Comparison of ENCODE assay signal across 16 cellular contexts in the genomic region with DNA sequence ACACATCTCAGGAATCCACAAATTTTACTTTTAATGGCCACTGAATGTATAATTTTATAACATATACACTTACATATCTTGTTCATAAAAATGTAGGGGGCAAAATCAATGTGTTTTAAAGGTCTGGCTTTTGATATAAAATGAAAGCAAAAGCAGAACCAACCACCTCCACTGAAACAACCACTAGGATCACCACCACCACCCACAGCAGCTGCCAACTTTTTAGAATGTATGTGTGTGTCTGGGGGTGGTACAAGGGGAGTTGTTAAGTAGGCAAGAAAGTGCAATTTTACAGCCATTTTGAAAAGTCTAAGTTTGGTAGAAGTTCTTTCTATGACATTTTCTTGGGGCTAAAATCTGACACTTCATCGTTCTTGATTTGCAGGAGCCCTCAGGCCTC. TPM values are rescaled to one million over a fixed set of nuclear protein-coding genes. Genes with fewer than 3 reads are reported as not detected.
DNase-seq lines count a peak whose midpoint lies in the region; ATAC-seq lines count a peak whose summit lies in the region.
"Had no signal": no experiment of that assay in that cellular context is flagged by ENCODE, and none has a peak within 500 bp of the region (broad histone marks: within the 10 kb centered on the region; RNA-seq: fewer than 3 reads in every experiment).

No MANE protein-coding gene starts in this region.

- H3K36me3 Mint-ChIP-seq in activated naive CD4-positive, alpha-beta T cell treated with anti-CD3 and anti-CD28 coated beads, Interleukin-2, amount 50 U/mL, for 72 hours = no peaks in the 10 kb centered on the region
- H3K36me3 Mint-ChIP-seq: activated naive CD4-positive, alpha-beta T cell treated with anti-CD3 and anti-CD28 coated beads, Interleukin-2, amount 50 U/mL, for 24 hours had no signal

- ATAC-seq in GM18499 (IDR thresholded peaks at IDR 0.05; ENCODE audit: insufficient read depth, unreplicated experiment) = peak; percentile 56
- peak; percentile 79 for ATAC-seq in GM19438 (IDR thresholded peaks at IDR 0.05; ENCODE audit: low read depth, unreplicated experiment)
- peak; percentile 88 for ATAC-seq in HG02798 (IDR thresholded peaks at IDR 0.05; ENCODE audit: poor library complexity, unreplicated experiment)
- ATAC-seq in HG03558 (IDR thresholded peaks at IDR 0.05; ENCODE audit: extremely low read depth, unreplicated experiment) = peak; percentile 55
- no peak for ATAC-seq in GM21526 (IDR thresholded peaks at IDR 0.05; ENCODE audit: low FRiP score, unreplicated experiment)
- no peak for ATAC-seq in activated naive CD4-positive, alpha-beta T cell treated with anti-CD3 and anti-CD28 coated beads, Interleukin-2, amount 50 U/mL, for 72 hours
- ATAC-seq: gastroesophageal sphincter had no signal

- H3K27ac Mint-ChIP-seq in activated naive CD4-positive, alpha-beta T cell treated with anti-CD3 and anti-CD28 coated beads, Interleukin-2, amount 50 U/mL, for 72 hours = no peak overlapping the region
- H3K27ac Mint-ChIP-seq: activated naive CD4-positive, alpha-beta T cell treated with anti-CD3 and anti-CD28 coated beads, Interleukin-2, amount 50 U/mL, for 24 hours had no signal

- H3K9me3 Mint-ChIP-seq in activated naive CD4-positive, alpha-beta T cell treated with anti-CD3 and anti-CD28 coated beads, Interleukin-2, amount 50 U/mL, for 72 hours = no peaks in the 10 kb centered on the region

- DNase-seq in activated CD4-positive, CD25-positive, alpha-beta regulatory T cell treated with anti-CD3 and anti-CD28 coated beads, Interleukin-2, amount 50 U/mL, for 72 hours = no peak
- DNase-seq in activated naive CD4-positive, alpha-beta T cell treated with anti-CD3 and anti-CD28 coated beads, Interleukin-2, amount 50 U/mL, for 72 hours (ENCODE audit: low spot score in 2 of 2) = no peak
- DNase-seq in NCI-H510A (lab: John Stamatoyannopoulos, UW) = no peak
- DNase-seq: GOT3; KG1; stimulated activated CD4-positive, alpha-beta T cell treated with anti-CD3 and anti-CD28 coated beads, Interleukin-1b, Interleukin-23, amount 100 ng/mL, for 48 hours; WERI-Rb-1 had no signal

RNA-seq across cellular contexts. Expression of a gene that starts 44.0 kb away (rescaled TPM):
- total RNA-seq in activated naive CD4-positive, alpha-beta T cell treated with anti-CD3 and anti-CD28 coated beads, Interleukin-2, amount 50 U/mL, for 72 hours = not detected
- total RNA-seq: gastroesophageal sphincter, kidney epithelial cell, pulmonary artery endothelial cell had no signal

Comparison
In these comparisons a context has a peak if more than half of its experiments do, and no peak if none do; other contexts are left out.
1. ATAC-seq: peak in GM18499 (single experiment), GM19438 (single experiment), HG02798 (single experiment) and HG03558 (single experiment); none in GM21526 (single experiment) and activated naive CD4-positive, alpha-beta T cell treated with anti-CD3 and anti-CD28 coated beads, Interleukin-2, amount 50 U/mL, for 72 hours (0 of 2).